ENCODE assay signal across 8 cellular contexts in the genomic region with DNA sequence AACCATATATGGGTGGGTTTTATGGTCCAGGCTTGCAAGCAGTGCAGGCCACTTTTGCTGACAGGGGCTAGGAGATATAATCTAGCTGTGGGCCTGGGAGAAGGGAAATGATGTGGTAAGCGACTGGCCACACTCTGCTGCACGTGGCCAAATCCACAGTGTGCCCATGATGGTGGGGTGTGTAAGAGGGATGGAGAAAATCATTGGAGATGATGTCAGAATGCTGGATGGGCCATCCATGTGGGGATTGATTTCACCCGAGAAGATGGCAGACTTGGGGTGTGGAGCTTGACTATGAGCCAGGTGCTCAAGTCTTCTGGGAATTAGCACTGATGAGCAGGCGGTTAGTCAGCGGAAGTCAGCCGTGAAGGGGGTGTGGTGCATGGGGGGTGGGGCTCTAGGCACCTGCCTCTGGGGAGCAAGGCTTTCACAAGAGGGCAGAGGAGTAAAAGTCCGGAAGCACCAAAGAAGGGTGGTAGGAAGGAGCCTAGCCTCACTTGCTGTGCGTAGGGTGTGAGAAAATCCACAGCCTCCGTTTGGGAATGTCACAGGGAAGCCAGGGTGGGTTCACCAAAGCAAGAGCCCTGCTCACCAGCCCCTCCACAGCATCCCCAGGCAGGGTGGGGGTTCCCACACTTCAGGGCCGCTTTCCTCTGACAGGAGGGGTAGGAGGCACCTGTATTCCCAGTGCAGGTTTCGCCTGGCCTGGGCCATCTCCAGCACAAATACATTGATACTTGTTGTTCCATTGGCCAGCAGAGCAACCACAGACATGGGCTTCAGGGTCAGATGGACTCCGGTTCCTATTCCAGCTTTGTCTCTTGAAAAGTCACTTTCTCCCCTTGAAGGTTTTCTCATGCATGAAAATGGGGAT. TPM values are rescaled to one million over a fixed set of nuclear protein-coding genes. Genes with fewer than 3 reads are reported as not detected.
DNase-seq lines count a peak whose midpoint lies in the region; ATAC-seq and TF ChIP-seq lines count a peak whose summit lies in the region.

No MANE protein-coding gene starts in this region.

- intact Hi-C loops in spleen (cut with DNase I; ENCODE audit: low total_unique reads) = no loop called here

- H3K4me1 Mint-ChIP-seq in activated naive CD8-positive, alpha-beta T cell treated with anti-CD3 and anti-CD28 coated beads, Interleukin-2, amount 10 ng/mL, durations not matched to agents 7 days and 5 days = peaks cover 17% of the 10 kb centered on the region
- peaks cover 11% of the 10 kb centered on the region for H3K4me1 Mint-ChIP-seq in activated naive CD8-positive, alpha-beta T cell treated with anti-CD3 and anti-CD28 coated beads, Interleukin-2, amount 50 U/mL, for 24 hours

- WGBS in spleen, 5 donors = 73 to 81% (median 78%) methylated on average over 12 of the region's 12 CpGs

- no peak overlapping the region for H3K4me3 ChIP-seq in spleen

- no peaks in the 10 kb centered on the region for H3K9me3 Mint-ChIP-seq in activated naive CD8-positive, alpha-beta T cell treated with anti-CD3 and anti-CD28 coated beads, Interleukin-2, amount 10 ng/mL, durations not matched to agents 7 days and 5 days
- H3K9me3 Mint-ChIP-seq in activated naive CD8-positive, alpha-beta T cell treated with anti-CD3 and anti-CD28 coated beads, Interleukin-2, amount 50 U/mL, for 24 hours = no peaks in the 10 kb centered on the region

- TF ChIP-seq CTCF in spleen (IDR thresholded peaks at IDR 0.05 in 8 of 11, conservative IDR thresholded peaks at IDR 0.05 in 3 of 11) = no peak
- no peak for TF ChIP-seq CTCF in omental fat pad (IDR thresholded peaks at IDR 0.05)

- peak overlapping the region in 1 of 8 donors; percentile 15 for H3K27ac ChIP-seq in spleen

- TF ChIP-seq POLR2A in spleen (IDR thresholded peaks at IDR 0.05) = no peak

- no peaks in the 10 kb centered on the region for H3K36me3 Mint-ChIP-seq in activated naive CD8-positive, alpha-beta T cell treated with anti-CD3 and anti-CD28 coated beads, Interleukin-2, amount 10 ng/mL, durations not matched to agents 7 days and 5 days
- no peaks in the 10 kb centered on the region for H3K36me3 Mint-ChIP-seq in activated naive CD8-positive, alpha-beta T cell treated with anti-CD3 and anti-CD28 coated beads, Interleukin-2, amount 50 U/mL, for 24 hours (ENCODE audit: low read depth)

- peaks cover 0 to 10% (median 0%) of the 10 kb centered on the region in 6 donors for H3K36me3 ChIP-seq in spleen

- H3K27me3 Mint-ChIP-seq in activated naive CD8-positive, alpha-beta T cell treated with anti-CD3 and anti-CD28 coated beads, Interleukin-2, amount 10 ng/mL, durations not matched to agents 7 days and 5 days = no peaks in the 10 kb centered on the region
- H3K27me3 Mint-ChIP-seq in activated naive CD8-positive, alpha-beta T cell treated with anti-CD3 and anti-CD28 coated beads, Interleukin-2, amount 50 U/mL, for 24 hours = no peaks in the 10 kb centered on the region

- no peak overlapping the region for H3K4me3 Mint-ChIP-seq in activated naive CD8-positive, alpha-beta T cell treated with anti-CD3 and anti-CD28 coated beads, Interleukin-2, amount 10 ng/mL, durations not matched to agents 7 days and 5 days
- H3K4me3 Mint-ChIP-seq in activated naive CD8-positive, alpha-beta T cell treated with anti-CD3 and anti-CD28 coated beads, Interleukin-2, amount 50 U/mL, for 24 hours = no peak overlapping the region

- POLR2A ChIA-PET in activated naive CD8-positive, alpha-beta T cell treated with anti-CD3 and anti-CD28 coated beads, Interleukin-2, amount 10 ng/mL, durations not matched to agents 7 days and 5 days (lab: Charles Lee) = no interaction called here

- peak; percentile 14 for DNase-seq in activated naive CD8-positive, alpha-beta T cell treated with anti-CD3 and anti-CD28 coated beads, Interleukin-2, amount 10 ng/mL, durations not matched to agents 7 days and 5 days
- DNase-seq in activated naive CD8-positive, alpha-beta T cell treated with anti-CD3 and anti-CD28 coated beads, Interleukin-2, amount 50 U/mL, for 24 hours = no peak
- peak; percentile 87 for DNase-seq in RPMI8226
- DNase-seq in spleen = peak; percentile 86
- no peak for DNase-seq in omental fat pad (ENCODE audit: low spot score)
- DNase-seq in NCI-H1092 treated with DMSO at 0.1 percent for 48 hours (lab: John Stamatoyannopoulos, UW) = no peak
- DNase-seq in stimulated activated CD4-positive, alpha-beta T cell treated with anti-CD3 and anti-CD28 coated beads, Interleukin-15, amount 100 ng/mL, for 24 hours = no peak

- H3K4me1 ChIP-seq in spleen = peaks cover 0 to 43% (median 29%) of the 10 kb centered on the region in 6 donors

- no peaks in the 10 kb centered on the region for H3K9me3 ChIP-seq in spleen

- H3K27ac Mint-ChIP-seq in activated naive CD8-positive, alpha-beta T cell treated with anti-CD3 and anti-CD28 coated beads, Interleukin-2, amount 10 ng/mL, durations not matched to agents 7 days and 5 days = no peak overlapping the region
- H3K27ac Mint-ChIP-seq in activated naive CD8-positive, alpha-beta T cell treated with anti-CD3 and anti-CD28 coated beads, Interleukin-2, amount 50 U/mL, for 24 hours = no peak overlapping the region

- no peak for ATAC-seq in activated naive CD8-positive, alpha-beta T cell treated with anti-CD3 and anti-CD28 coated beads, Interleukin-2, amount 10 ng/mL, durations not matched to agents 7 days and 5 days (ENCODE audit: low read depth)
- no peak for ATAC-seq in activated naive CD8-positive, alpha-beta T cell treated with anti-CD3 and anti-CD28 coated beads, Interleukin-2, amount 50 U/mL, for 24 hours
- ATAC-seq in HG03135 (IDR thresholded peaks at IDR 0.05; ENCODE audit: unreplicated experiment) (peak; percentile 61), omental fat pad (ENCODE audit: low FRiP score) (no peak)

- no peaks in the 10 kb centered on the region for H3K27me3 ChIP-seq in spleen (replicated peaks in 1 of 7)

RNA-seq across cellular contexts. Expression of gene ANGPTL2, which starts 44.5 kb away (rescaled TPM):
- not detected for total RNA-seq in activated naive CD8-positive, alpha-beta T cell treated with anti-CD3 and anti-CD28 coated beads, Interleukin-2, amount 10 ng/mL, durations not matched to agents 7 days and 5 days
- total RNA-seq in spleen = 100 to 1,000 TPM in 1 of 7 donors, 10 to 100 TPM in 6; 45.4 to 103 (median 66.2) TPM
- polyA plus RNA-seq in spleen = 10 to 100 TPM in 2 of 3 donors, 1 to 10 TPM in 1; 6.6 to 11.8 (median 11.8) TPM
- 100 to 1,000 TPM in 2 of 4 donors, 10 to 100 TPM in 2; 68.3 to 177 (median 112) TPM for total RNA-seq in omental fat pad

Comparison
In these comparisons a context has a peak if more than half of its experiments do, and no peak if none do; other contexts are left out.
1. DNase-seq: peak in activated naive CD8-positive, alpha-beta T cell treated with anti-CD3 and anti-CD28 coated beads, Interleukin-2, amount 10 ng/mL, durations not matched to agents 7 days and 5 days (single experiment), RPMI8226 (single experiment) and spleen (single experiment); none in activated naive CD8-positive, alpha-beta T cell treated with anti-CD3 and anti-CD28 coated beads, Interleukin-2, amount 50 U/mL, for 24 hours (single experiment), omental fat pad (single experiment), NCI-H1092 treated with DMSO at 0.1 percent for 48 hours (single experiment) and stimulated activated CD4-positive, alpha-beta T cell treated with anti-CD3 and anti-CD28 coated beads, Interleukin-15, amount 100 ng/mL, for 24 hours (single experiment).
2. RNA of gene ANGPTL2, which starts 44.5 kb away (total RNA-seq): 68.3 to 177 TPM in omental fat pad and 45.4 to 103 TPM in spleen; not detected in activated naive CD8-positive, alpha-beta T cell treated with anti-CD3 and anti-CD28 coated beads, Interleukin-2, amount 10 ng/mL, durations not matched to agents 7 days and 5 days; every median in the first group is over 10 times any median in the second.